ENCODE assay signal across 1 cellular context in the genomic region with DNA sequence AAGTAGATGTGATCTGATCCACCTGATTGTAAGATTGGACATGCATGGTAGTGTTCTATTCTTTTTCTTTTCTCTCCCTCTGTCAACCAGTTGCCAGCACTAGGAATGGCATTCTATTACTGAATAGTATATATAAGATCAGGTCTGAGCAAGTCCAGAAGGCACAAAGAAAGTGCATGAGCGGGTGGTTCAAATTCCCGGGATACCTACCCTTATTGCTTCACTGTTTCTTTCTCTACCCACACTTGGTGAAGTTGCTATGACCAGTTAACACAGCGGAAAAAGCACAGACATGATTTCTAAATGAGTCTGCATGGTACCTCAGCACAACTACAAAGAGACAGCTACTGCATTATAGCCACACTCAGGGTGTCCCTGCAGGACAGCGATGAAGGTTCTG.
TF ChIP-seq lines count a peak whose summit lies in the region.

No MANE protein-coding gene starts in this region.

TF ChIP-seq in H1, 55 proteins besides CTCF, POLR2A, EP300 and RAD21:
- no peak for TF ChIP-seq BACH1 (IDR thresholded peaks at IDR 0.05; ENCODE audit: low read length)
- no peak for TF ChIP-seq ZNF274 (IDR thresholded peaks at IDR 0.05; ENCODE audit: borderline replicate concordance, extremely low read depth, low read length)
- TF ChIP-seq, protein P1, sequence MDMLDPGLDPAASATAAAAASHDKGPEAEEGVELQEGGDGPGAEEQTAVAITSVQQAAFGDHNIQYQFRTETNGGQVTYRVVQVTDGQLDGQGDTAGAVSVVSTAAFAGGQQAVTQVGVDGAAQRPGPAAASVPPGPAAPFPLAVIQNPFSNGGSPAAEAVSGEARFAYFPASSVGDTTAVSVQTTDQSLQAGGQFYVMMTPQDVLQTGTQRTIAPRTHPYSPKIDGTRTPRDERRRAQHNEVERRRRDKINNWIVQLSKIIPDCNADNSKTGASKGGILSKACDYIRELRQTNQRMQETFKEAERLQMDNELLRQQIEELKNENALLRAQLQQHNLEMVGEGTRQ (IDR thresholded peaks at IDR 0.05; ENCODE audit: low read length) = no peak
- TF ChIP-seq ASH2L (IDR thresholded peaks at IDR 0.05; ENCODE audit: low read length) = no peak
- no peak for TF ChIP-seq SP2 (IDR thresholded peaks at IDR 0.05; ENCODE audit: low read length)
- TF ChIP-seq JUN (IDR thresholded peaks at IDR 0.05; ENCODE audit: low read depth, low read length) = no peak
- no peak for TF ChIP-seq RFX5 (IDR thresholded peaks at IDR 0.05; ENCODE audit: borderline replicate concordance, low read depth, low read length)
- TF ChIP-seq SUZ12 (IDR thresholded peaks at IDR 0.05; ENCODE audit: low read length) = no peak
- TF ChIP-seq TCF12 (IDR thresholded peaks at IDR 0.05; ENCODE audit: low read depth, low read length) = no peak
